Comparison of ENCODE assay signal across 1 cellular context in genomic region chr20:50543326-50543725, GRCh38.
TF ChIP-seq lines count a peak whose summit lies in the region.

No MANE protein-coding gene starts in this region.

TF ChIP-seq in HCT116, 20 proteins besides CTCF, POLR2A, EP300 and RAD21 (continued from another document):
- TF ChIP-seq REST (IDR thresholded peaks at IDR 0.05; ENCODE audit: low read depth), result no peak
- no peak for TF ChIP-seq SP1 (IDR thresholded peaks at IDR 0.05; ENCODE audit: low read depth)
- TF ChIP-seq ELF1 (IDR thresholded peaks at IDR 0.05; ENCODE audit: borderline replicate concordance, low read depth), result no peak
- no peak for TF ChIP-seq SIN3A (IDR thresholded peaks at IDR 0.05; ENCODE audit: low read depth)
- TF ChIP-seq TCF7L2 (IDR thresholded peaks at IDR 0.05; ENCODE audit: borderline replicate concordance, extremely low read depth, insufficient read depth, insufficient read length), result no peak
- TF ChIP-seq CEBPB (IDR thresholded peaks at IDR 0.05; ENCODE audit: low read depth), result no peak
- TF ChIP-seq ATF3 (IDR thresholded peaks at IDR 0.05), result no peak
- TF ChIP-seq ZNF274 (IDR thresholded peaks at IDR 0.05; ENCODE audit: low read depth, low read length), result no peak
- no peak for TF ChIP-seq JUND (IDR thresholded peaks at IDR 0.05)
- TF ChIP-seq MAX (IDR thresholded peaks at IDR 0.05), result no peak
- TF ChIP-seq CBX3 (IDR thresholded peaks at IDR 0.05; ENCODE audit: low read depth), result no peak
- TF ChIP-seq ZBTB33 (IDR thresholded peaks at IDR 0.05; ENCODE audit: extremely low read depth, insufficient replicate concordance, low read length), result no peak
- no peak for TF ChIP-seq ZFX (IDR thresholded peaks at IDR 0.05)
- no peak for TF ChIP-seq EZH2phosphoT487 (IDR thresholded peaks at IDR 0.05; ENCODE audit: borderline replicate concordance)
- no peak for TF ChIP-seq POLR2AphosphoS5 (IDR thresholded peaks at IDR 0.05; ENCODE audit: low read depth, low read length)
- no peak for TF ChIP-seq SRF (IDR thresholded peaks at IDR 0.05; ENCODE audit: low read depth)
